Comparison of ENCODE assay signal across 14 cellular contexts in the genomic region with DNA sequence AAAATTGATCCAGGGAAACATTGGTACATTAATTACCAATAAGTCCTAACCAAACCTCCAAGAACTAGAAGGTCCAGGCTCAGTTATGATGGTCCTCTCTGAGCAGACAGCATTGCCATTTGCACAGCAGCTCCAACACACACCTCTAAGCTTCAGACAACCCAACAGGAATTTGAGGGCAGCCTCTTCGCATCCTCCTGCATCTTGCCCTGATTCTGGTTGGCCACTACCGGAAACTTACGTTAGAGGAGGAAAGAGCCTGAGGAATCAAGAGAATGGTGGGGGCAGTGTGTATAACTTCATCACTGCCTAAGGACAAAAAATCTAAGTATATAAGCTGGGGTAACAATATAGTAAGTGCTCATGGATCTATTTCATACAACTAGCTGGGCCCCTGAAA. TPM values are rescaled to one million over a fixed set of nuclear protein-coding genes. Genes with fewer than 3 reads are reported as not detected.
DNase-seq lines count a peak whose midpoint lies in the region; ATAC-seq and TF ChIP-seq lines count a peak whose summit lies in the region.
"Had no signal": no experiment of that assay in that cellular context is flagged by ENCODE, and none has a peak within 500 bp of the region (broad histone marks: within the 10 kb centered on the region; RNA-seq: fewer than 3 reads in every experiment).

No MANE protein-coding gene starts in this region.

- H2AFZ ChIP-seq in DND-41 (ENCODE audit: low read depth, low read length) (no peak overlapping the region), KMS-11 (ENCODE audit: low read depth) (no peak overlapping the region), GM23338 (no peak overlapping the region)

- H3K9me2 ChIP-seq in GM23338 (ENCODE audit: insufficient read depth), result no peaks in the 10 kb centered on the region

- 0 out of 2 replicates have a peak overlapping the region, but pooled peaks have one; percentile 50 for H3K9ac ChIP-seq in DND-41 (ENCODE audit: low read depth, low read length)
- H3K9ac ChIP-seq in KMS-11, result peak overlapping the region; percentile 61; the same call in 1 of the 2 replicates

- peaks cover 23% of the 10 kb centered on the region for H3K36me3 Mint-ChIP-seq in activated CD8-positive, alpha-beta T cell treated with anti-CD3 and anti-CD28 coated beads, Interleukin-2, amount 10 ng/mL, durations not matched to agents 7 days and 5 days (ENCODE audit: low read depth)
- H3K36me3 Mint-ChIP-seq in naive B cell (peaks cover 0 to 9% of the 10 kb centered on the region in 2 donors), GM23338 (ENCODE audit: low read depth) (peaks cover 3% of the 10 kb centered on the region; the same call in 2 of the 3 replicates)

- H3K79me2 ChIP-seq in DND-41 (ENCODE audit: insufficient read depth, low read length) (peaks cover 76% of the 10 kb centered on the region), KMS-11 (ENCODE audit: insufficient read depth, low read depth) (peaks cover 87% of the 10 kb centered on the region), GM23338 (replicated peaks; ENCODE audit: insufficient read depth) (peaks cover 91% of the 10 kb centered on the region)

- no peaks in the 10 kb centered on the region for H3K9me3 ChIP-seq in DND-41 (ENCODE audit: insufficient read depth, low read length, severe bottlenecking)

- DNase-seq in DND-41, result peak; percentile 45
- DNase-seq in activated CD8-positive, alpha-beta T cell treated with anti-CD3 and anti-CD28 coated beads, Interleukin-2, amount 10 ng/mL, durations not matched to agents 7 days and 5 days, result peak; percentile 42
- DNase-seq in naive B cell, result no peak
- DNase-seq in HT-29 (ENCODE audit: low spot score), result no peak
- DNase-seq in GM23338 (ENCODE audit: low spot score), result no peak
- DNase-seq: NCI-H1105, NCI-H226 had no signal

- H3K4me3 ChIP-seq in DND-41 (ENCODE audit: low read depth in 1 of 2, low read length in 2 of 2) (no peak overlapping the region), KMS-11 (IDR thresholded peaks at IDR 0.05; ENCODE audit: insufficient read depth, low read depth, low read length) (no peak overlapping the region), GM23338 (no peak overlapping the region)

- H3K27ac Mint-ChIP-seq in activated CD8-positive, alpha-beta T cell treated with anti-CD3 and anti-CD28 coated beads, Interleukin-2, amount 10 ng/mL, durations not matched to agents 7 days and 5 days, result peak overlapping the region; percentile 89
- H3K27ac Mint-ChIP-seq in naive B cell (peak overlapping the region; percentile 96 to 99 (median 98)), GM23338 (no peak overlapping the region)

- TF ChIP-seq CTCF in DND-41 (IDR thresholded peaks at IDR 0.05; ENCODE audit: borderline replicate concordance, extremely low read depth, low read length, poor library complexity, severe bottlenecking), result no peak
- TF ChIP-seq CTCF in KMS-11 (conservative IDR thresholded peaks at IDR 0.05; ENCODE audit: low read depth, low read length), result no peak
- no peak for TF ChIP-seq CTCF in GM23338 (conservative IDR thresholded peaks at IDR 0.05; ENCODE audit: low read depth in 2 of 2)

- POLR2A ChIA-PET in activated CD8-positive, alpha-beta T cell treated with anti-CD3 and anti-CD28 coated beads, Interleukin-2, amount 10 ng/mL, durations not matched to agents 7 days and 5 days (lab: Charles Lee), result interaction anchor here (0.6 to 5.4 kb wide), 6 partner anchors 9 to 177 kb away, joined by 3 to 41 read pairs (median 15); partner anchors contain the start of genes FAM117A and KAT7

- H4K20me1 ChIP-seq in DND-41 (ENCODE audit: insufficient read depth, low read length) (peaks cover 15% of the 10 kb centered on the region), KMS-11 (ENCODE audit: insufficient read depth) (no peaks in the 10 kb centered on the region), GM23338 (replicated peaks; ENCODE audit: insufficient read depth) (peaks cover 34% of the 10 kb centered on the region)

- H3K27me3 Mint-ChIP-seq in activated CD8-positive, alpha-beta T cell treated with anti-CD3 and anti-CD28 coated beads, Interleukin-2, amount 10 ng/mL, durations not matched to agents 7 days and 5 days (ENCODE audit: low read depth), result no peaks in the 10 kb centered on the region
- H3K27me3 Mint-ChIP-seq in naive B cell, result no peaks in the 10 kb centered on the region
- H3K27me3 Mint-ChIP-seq in GM23338 (ENCODE audit: insufficient read depth, low read depth, poor library complexity), result no peaks in the 10 kb centered on the region

- no peaks in the 10 kb centered on the region for H3K9me3 Mint-ChIP-seq in activated CD8-positive, alpha-beta T cell treated with anti-CD3 and anti-CD28 coated beads, Interleukin-2, amount 10 ng/mL, durations not matched to agents 7 days and 5 days (ENCODE audit: insufficient read depth)
- no peaks in the 10 kb centered on the region for H3K9me3 Mint-ChIP-seq in naive B cell
- no peaks in the 10 kb centered on the region for H3K9me3 Mint-ChIP-seq in GM23338
- H3K9me3 Mint-ChIP-seq: neural crest cell had no signal

- H3K36me3 ChIP-seq in DND-41 (ENCODE audit: insufficient read depth, low read length) (no peaks in the 10 kb centered on the region), KMS-11 (ENCODE audit: insufficient read depth) (no peaks in the 10 kb centered on the region), GM23338 (ENCODE audit: insufficient read depth) (no peaks in the 10 kb centered on the region)

- no peaks in the 10 kb centered on the region for H3F3A ChIP-seq in GM23338 (replicated peaks; ENCODE audit: low read depth)

- peak; percentile 15; the same call in 2 of the 3 replicates for ATAC-seq in DND-41 (ENCODE audit: insufficient read depth, low read depth)
- peak; percentile 40 for ATAC-seq in activated CD8-positive, alpha-beta T cell treated with anti-CD3 and anti-CD28 coated beads, Interleukin-2, amount 10 ng/mL, durations not matched to agents 7 days and 5 days
- ATAC-seq in naive B cell (ENCODE audit: low read depth in 2 of 2), result no peak
- no peak for ATAC-seq in HG02571 (IDR thresholded peaks at IDR 0.05; ENCODE audit: unreplicated experiment)
- ATAC-seq in GM21528 (IDR thresholded peaks at IDR 0.05; ENCODE audit: low FRiP score, unreplicated experiment), result no peak
- ATAC-seq in GM23338, result no peak
- ATAC-seq: sciatic nerve had no signal

- H3K4me3 Mint-ChIP-seq in activated CD8-positive, alpha-beta T cell treated with anti-CD3 and anti-CD28 coated beads, Interleukin-2, amount 10 ng/mL, durations not matched to agents 7 days and 5 days, result peak overlapping the region; percentile 68
- H3K4me3 Mint-ChIP-seq in naive B cell, result peak overlapping the region; percentile 57 to 94 (median 90)
- H3K4me3 Mint-ChIP-seq in GM23338, result no peak overlapping the region
- H3K4me3 Mint-ChIP-seq: neural crest cell had no signal

- H3K27ac ChIP-seq in DND-41 (ENCODE audit: low read length) (peak overlapping the region; percentile 92), KMS-11 (peak overlapping the region; percentile 94), GM23338 (ENCODE audit: low read depth) (no peak overlapping the region)
- H3K27ac ChIP-seq: C4-2B, VCaP had no signal

- CTCF ChIA-PET in activated CD8-positive, alpha-beta T cell treated with anti-CD3 and anti-CD28 coated beads, Interleukin-2, amount 10 ng/mL, durations not matched to agents 7 days and 5 days (lab: Charles Lee), result interaction anchor here (0.8 to 5.2 kb wide), 12 partner anchors 9 to 347 kb away, joined by 3 to 57 read pairs (median 8); partner anchors contain the start of genes FAM117A, KAT7, PDK2 and SLC35B1

- H3K27me3 ChIP-seq in DND-41 (ENCODE audit: insufficient read depth, low read length, poor library complexity) (no peaks in the 10 kb centered on the region), KMS-11 (ENCODE audit: insufficient read depth, low read depth) (no peaks in the 10 kb centered on the region), GM23338 (ENCODE audit: insufficient read depth) (no peaks in the 10 kb centered on the region)

- peak overlapping the region; percentile 66 for H3K4me2 ChIP-seq in DND-41 (ENCODE audit: insufficient read depth, low read length)
- H3K4me2 ChIP-seq in KMS-11, result peak overlapping the region; percentile 98
- no peak overlapping the region for H3K4me2 ChIP-seq in GM23338

- peaks cover 73% of the 10 kb centered on the region for H3K4me1 ChIP-seq in DND-41 (ENCODE audit: insufficient read depth, low read length)
- H3K4me1 ChIP-seq in KMS-11 (ENCODE audit: low read depth, poor library complexity, severe bottlenecking), result peaks cover 97% of the 10 kb centered on the region
- peaks cover 10% of the 10 kb centered on the region for H3K4me1 ChIP-seq in GM23338 (ENCODE audit: insufficient read depth)

- peaks cover 76% of the 10 kb centered on the region for H3K4me1 Mint-ChIP-seq in activated CD8-positive, alpha-beta T cell treated with anti-CD3 and anti-CD28 coated beads, Interleukin-2, amount 10 ng/mL, durations not matched to agents 7 days and 5 days (ENCODE audit: low read depth)
- H3K4me1 Mint-ChIP-seq in naive B cell, result peaks cover 58 to 89% (median 65%) of the 10 kb centered on the region in 3 donors
- peaks cover 27% of the 10 kb centered on the region for H3K4me1 Mint-ChIP-seq in GM23338
- H3K4me1 Mint-ChIP-seq: neural crest cell had no signal

TF ChIP-seq in GM23338, 12 proteins besides CTCF, POLR2A, EP300 and RAD21 (continues in another document):
- TF ChIP-seq STAT1 (IDR thresholded peaks at IDR 0.05; ENCODE audit: unreplicated experiment) (no peak), NANOG (IDR thresholded peaks at IDR 0.05; ENCODE audit: borderline replicate concordance) (no peak), EZH2 (IDR thresholded peaks at IDR 0.05; ENCODE audit: low read depth, unreplicated experiment) (no peak)

RNA-seq across cellular contexts. Expression of gene FAM117A, which starts 15.7 kb away (rescaled TPM):
- total RNA-seq in activated CD8-positive, alpha-beta T cell treated with anti-CD3 and anti-CD28 coated beads, Interleukin-2, amount 10 ng/mL, durations not matched to agents 7 days and 5 days, result 10 to 100 TPM; 20.8 to 23.5 TPM
- polyA plus RNA-seq in naive B cell (ENCODE audit: low read depth in 6 of 6), result 10 to 100 TPM; 36.4 to 66.0 (median 54.3) TPM
- total RNA-seq in HT-29 (2014; rRNA removed; shearing (Covaris generic)), result 4.4 and 5.2 TPM in 2 replicates
- 21.4 and 46.4 TPM in 2 replicates for total RNA-seq in GM23338 (2014; rRNA removed; shearing (Covaris generic))
- 19.8 and 21.3 TPM in 2 replicates for polyA plus RNA-seq in GM23338 (2016; fragmentation: Nextera tagmentation; extraction: Ambion mirVana)

RNA-seq across cellular contexts. Expression of gene KAT7, which starts 40.3 kb away (rescaled TPM):
- total RNA-seq in activated CD8-positive, alpha-beta T cell treated with anti-CD3 and anti-CD28 coated beads, Interleukin-2, amount 10 ng/mL, durations not matched to agents 7 days and 5 days, result 10 to 100 TPM; 75.8 to 76.0 TPM
- polyA plus RNA-seq in naive B cell (ENCODE audit: low read depth in 6 of 6) (10 to 100 TPM; 42.3 to 61.8 (median 45.4) TPM), GM23338 (2016; fragmentation: Nextera tagmentation; extraction: Ambion mirVana) (30.5 and 31.0 TPM in 2 replicates)
- 23.0 and 25.4 TPM in 2 replicates for total RNA-seq in HT-29 (2014; rRNA removed; shearing (Covaris generic))
- total RNA-seq in GM23338 (2014; rRNA removed; shearing (Covaris generic)), result 187 and 226 TPM in 2 replicates

RNA-seq across cellular contexts. Expression of gene SLC35B1, which starts 40.5 kb away (rescaled TPM):
- 10 to 100 TPM; 50.7 to 62.6 TPM for total RNA-seq in activated CD8-positive, alpha-beta T cell treated with anti-CD3 and anti-CD28 coated beads, Interleukin-2, amount 10 ng/mL, durations not matched to agents 7 days and 5 days
- polyA plus RNA-seq in naive B cell (ENCODE audit: low read depth in 6 of 6) (10 to 100 TPM; 20.6 to 47.5 (median 25.7) TPM), GM23338 (2016; fragmentation: Nextera tagmentation; extraction: Ambion mirVana) (54.8 and 58.9 TPM in 2 replicates)
- total RNA-seq in HT-29 (2014; rRNA removed; shearing (Covaris generic)), result 64.0 and 73.7 TPM in 2 replicates
- 56.7 and 59.7 TPM in 2 replicates for total RNA-seq in GM23338 (2014; rRNA removed; shearing (Covaris generic))

Comparison
In these comparisons a context has a peak if more than half of its experiments do, and no peak if none do; other contexts are left out.
1. ATAC-seq: peak in DND-41 (single experiment) and activated CD8-positive, alpha-beta T cell treated with anti-CD3 and anti-CD28 coated beads, Interleukin-2, amount 10 ng/mL, durations not matched to agents 7 days and 5 days (single experiment); none in naive B cell (0 of 2), HG02571 (single experiment), GM21528 (single experiment) and GM23338 (single experiment).
2. DNase-seq: peak in DND-41 (single experiment) and activated CD8-positive, alpha-beta T cell treated with anti-CD3 and anti-CD28 coated beads, Interleukin-2, amount 10 ng/mL, durations not matched to agents 7 days and 5 days (single experiment); none in naive B cell (single experiment), HT-29 (single experiment) and GM23338 (single experiment).